Comparison of ENCODE assay signal across 9 cellular contexts in genomic region chr15:78265752-78266224, GRCh38. TPM values are rescaled to one million over a fixed set of nuclear protein-coding genes. Genes with fewer than 3 reads are reported as not detected.
DNase-seq lines count a peak whose midpoint lies in the region; ATAC-seq and TF ChIP-seq lines count a peak whose summit lies in the region.
"Had no signal": no experiment of that assay in that cellular context is flagged by ENCODE, and none has a peak within 500 bp of the region (broad histone marks: within the 10 kb centered on the region; RNA-seq: fewer than 3 reads in every experiment).

No MANE protein-coding gene starts in this region.

- TF ChIP-seq CTCF in breast epithelium (IDR thresholded peaks at IDR 0.05) = no peak

- DNase-seq in activated T-cell treated with anti-CD3 and anti-CD28 coated beads, Interleukin-2, amount 50 U/mL, for 4 hours = no peak
- DNase-seq in activated T-cell treated with anti-CD3 and anti-CD28 coated beads, Interleukin-2, amount 50 U/mL, for 1 hour = no peak
- DNase-seq in breast epithelium (ENCODE audit: low spot score in 2 of 2) (no peak), inferior parietal cortex (ENCODE audit: extremely low spot score) (peak; percentile 33), aorta (no peak), SHP77 treated with DMSO at 0.1 percent for 48 hours (lab: John Stamatoyannopoulos, UW) (no peak)
- no peak for DNase-seq in activated CD4-positive, CD25-positive, alpha-beta regulatory T cell (lab: John Stamatoyannopoulos, UW)
- DNase-seq: NCI-H1417 treated with DMSO at 0.1 percent for 48 hours had no signal

- no peaks in the 10 kb centered on the region for H3K9me3 Mint-ChIP-seq in activated T-cell treated with anti-CD3 and anti-CD28 coated beads, Interleukin-2, amount 50 U/mL, for 4 hours

- H3K4me1 Mint-ChIP-seq in activated T-cell treated with anti-CD3 and anti-CD28 coated beads, Interleukin-2, amount 50 U/mL, for 4 hours (ENCODE audit: low read depth) = peaks cover 25% of the 10 kb centered on the region

- intact Hi-C loops in breast epithelium (cut with DNase I; ENCODE audit: low total_unique reads) (no loop called here), aorta (cut with DNase I) (loop anchor here in 1 of 2 donors (10.0 kb wide), 1 partner anchor 169 kb away; the partner anchor contains the start of gene IREB2)

- H3K4me3 Mint-ChIP-seq in activated T-cell treated with anti-CD3 and anti-CD28 coated beads, Interleukin-2, amount 50 U/mL, for 4 hours = peak overlapping the region; percentile 82

- 15 to 17% methylated on average over 9 of the region's 9 CpGs for WGBS in aorta, 2 donors

- H3K4me3 ChIP-seq in breast epithelium = peak overlapping the region in 1 of 3 donors; percentile 84
- H3K4me3 ChIP-seq in aorta (ENCODE audit: low read length in 2 of 2) = peak overlapping the region in 1 of 2 donors; percentile 39

- H3K27me3 ChIP-seq in breast epithelium (no peaks in the 10 kb centered on the region), aorta (ENCODE audit: control insufficient read depth in 1 of 2, insufficient read depth in 2 of 2, low read length in 1 of 2) (no peaks in the 10 kb centered on the region)

- peak overlapping the region; percentile 19 to 92 for H3K27ac ChIP-seq in breast epithelium
- peak overlapping the region; percentile 64 to 69 for H3K27ac ChIP-seq in aorta (ENCODE audit: low read depth in 1 of 2, low read length in 2 of 2)

- TF ChIP-seq POLR2A in breast epithelium (IDR thresholded peaks at IDR 0.05) = no peak

- peaks cover 11% of the 10 kb centered on the region for H3K36me3 Mint-ChIP-seq in activated T-cell treated with anti-CD3 and anti-CD28 coated beads, Interleukin-2, amount 50 U/mL, for 4 hours (ENCODE audit: insufficient read depth)

- H3K9me3 ChIP-seq in breast epithelium (no peaks in the 10 kb centered on the region), aorta (ENCODE audit: control insufficient read depth, low read length) (no peaks in the 10 kb centered on the region)

- no peaks in the 10 kb centered on the region for H3K27me3 Mint-ChIP-seq in activated T-cell treated with anti-CD3 and anti-CD28 coated beads, Interleukin-2, amount 50 U/mL, for 4 hours (ENCODE audit: low read depth)

- peak; percentile 20 to 24 for ATAC-seq in activated T-cell treated with anti-CD3 and anti-CD28 coated beads, Interleukin-2, amount 50 U/mL, for 4 hours
- ATAC-seq in aorta (ENCODE audit: low FRiP score) (peak; percentile 67), GM21367 (IDR thresholded peaks at IDR 0.05; ENCODE audit: unreplicated experiment) (no peak)

- H3K36me3 ChIP-seq in breast epithelium (no peaks in the 10 kb centered on the region), aorta (ENCODE audit: control insufficient read depth in 1 of 2, insufficient read depth in 2 of 2, low read length in 1 of 2) (no peaks in the 10 kb centered on the region)

- H3K4me1 ChIP-seq in breast epithelium (no peaks in the 10 kb centered on the region), aorta (ENCODE audit: control insufficient read depth in 1 of 2, insufficient read depth in 2 of 2, low read length in 2 of 2) (no peaks in the 10 kb centered on the region)

RNA-seq across cellular contexts. Expression of gene DNAJA4, which starts 1.4 kb away (rescaled TPM):
- total RNA-seq in activated T-cell treated with anti-CD3 and anti-CD28 coated beads, Interleukin-2, amount 50 U/mL, for 4 hours = 10 to 100 TPM; 39.0 to 42.2 (median 42.0) TPM
- total RNA-seq in breast epithelium = 10 to 100 TPM; 16.0 to 28.1 (median 22.6) TPM
- total RNA-seq in aorta = 10 to 100 TPM; 20.2 to 53.0 TPM
- polyA plus RNA-seq in aorta = 10 to 100 TPM; 12.0 to 17.0 TPM

RNA-seq across cellular contexts. Expression of gene ACSBG1, which starts 31.4 kb away (rescaled TPM):
- not detected for total RNA-seq in activated T-cell treated with anti-CD3 and anti-CD28 coated beads, Interleukin-2, amount 50 U/mL, for 4 hours
- total RNA-seq in breast epithelium (1 to 10 TPM in 2 of 3 donors, not detected in 1; 1.9 to 2.0 TPM), aorta (not detected)
- under 1 TPM; 0.18 to 0.25 TPM for polyA plus RNA-seq in aorta

RNA-seq across cellular contexts. Expression of gene SKIC8, which starts 33.6 kb away (rescaled TPM):
- 10 to 100 TPM; 52.8 to 54.5 (median 53.6) TPM for total RNA-seq in activated T-cell treated with anti-CD3 and anti-CD28 coated beads, Interleukin-2, amount 50 U/mL, for 4 hours
- total RNA-seq in breast epithelium = 10 to 100 TPM; 63.5 to 98.8 (median 96.0) TPM
- 10 to 100 TPM; 41.4 to 48.3 TPM for total RNA-seq in aorta
- 10 to 100 TPM; 61.1 to 65.2 TPM for polyA plus RNA-seq in aorta
